In genomic region chr5:171314728-171315385, GRCh38 we compare ENCODE assay signal across 10 cellular contexts. TPM values are rescaled to one million over a fixed set of nuclear protein-coding genes. Genes with fewer than 3 reads are reported as not detected.
DNase-seq lines count a peak whose midpoint lies in the region; ATAC-seq and TF ChIP-seq lines count a peak whose summit lies in the region.
"Had no signal": no experiment of that assay in that cellular context is flagged by ENCODE, and none has a peak within 500 bp of the region (broad histone marks: within the 10 kb centered on the region; RNA-seq: fewer than 3 reads in every experiment).

No MANE protein-coding gene starts in this region.

- no peaks in the 10 kb centered on the region for H3K79me2 ChIP-seq in ACC112 (ENCODE audit: control insufficient read depth, insufficient read depth, low read length, unreplicated experiment)

- H3K9me3 Mint-ChIP-seq in osteocyte (ENCODE audit: unreplicated experiment) = no peaks in the 10 kb centered on the region

- WGBS in esophagus muscularis mucosa = 10% methylated on average over 8 of the region's 53 CpGs

- no peak overlapping the region for H3K27ac Mint-ChIP-seq in osteocyte (ENCODE audit: unreplicated experiment)

- TF ChIP-seq CTCF in esophagus muscularis mucosa (IDR thresholded peaks at IDR 0.05) (no peak), osteocyte (IDR thresholded peaks at IDR 0.05) (no peak)

- H3K4me3 Mint-ChIP-seq in osteocyte (ENCODE audit: unreplicated experiment) = peak overlapping the region; percentile 38

- peaks cover 80% of the 10 kb centered on the region for H3K27me3 Mint-ChIP-seq in osteocyte (ENCODE audit: unreplicated experiment)

- ATAC-seq in esophagus mucosa = no peak

- H3K27me3 ChIP-seq in ACC112 (ENCODE audit: insufficient read depth, low read length) = peaks cover 97% of the 10 kb centered on the region
- H3K27me3 ChIP-seq in H7 (ENCODE audit: control insufficient read depth, insufficient read depth, low read length) = peaks cover 100% of the 10 kb centered on the region
- H3K27me3 ChIP-seq in esophagus muscularis mucosa = peaks cover 17 to 100% (median 88%) of the 10 kb centered on the region in 4 donors

- intact Hi-C loops in esophagus muscularis mucosa (cut with DNase I) = no loop called here

- no peaks in the 10 kb centered on the region for H3K36me3 Mint-ChIP-seq in osteocyte (ENCODE audit: unreplicated experiment)

- peaks cover 3% of the 10 kb centered on the region for H3K4me1 ChIP-seq in ACC112 (ENCODE audit: control insufficient read depth, insufficient read depth, low read length, unreplicated experiment)
- H3K4me1 ChIP-seq in esophagus muscularis mucosa = peaks cover 48 to 80% (median 69%) of the 10 kb centered on the region in 4 donors

- H3K4me3 ChIP-seq in ACC112 (ENCODE audit: low read depth, low read length) (peak overlapping the region; percentile 55), H7 (ENCODE audit: insufficient read depth, low read depth, low read length) (no peak overlapping the region; the same call in 1 of the 2 replicates), esophagus muscularis mucosa (peak overlapping the region; percentile 17 to 37 (median 34))

- no peak for TF ChIP-seq POLR2A in esophagus muscularis mucosa (IDR thresholded peaks at IDR 0.05; ENCODE audit: low read depth)

- H3K27ac ChIP-seq in ACC112 (ENCODE audit: low read depth, low read length) (no peak overlapping the region), esophagus muscularis mucosa (replicated peaks in 1 of 4) (no peak overlapping the region)

- H3K36me3 ChIP-seq in ACC112 (ENCODE audit: insufficient read depth, low read length) (no peaks in the 10 kb centered on the region), H7 (replicated peaks; ENCODE audit: control insufficient read depth, insufficient read depth, low read length) (no peaks in the 10 kb centered on the region), esophagus muscularis mucosa (no peaks in the 10 kb centered on the region)

- H3K9me3 ChIP-seq in esophagus muscularis mucosa = no peaks in the 10 kb centered on the region

- H3K4me1 Mint-ChIP-seq in osteocyte (ENCODE audit: unreplicated experiment) = peaks cover 37% of the 10 kb centered on the region

- H2AFZ ChIP-seq in ACC112 (ENCODE audit: low read length, unreplicated experiment) = no peak overlapping the region

- no peak for TF ChIP-seq EP300 in esophagus muscularis mucosa (IDR thresholded peaks at IDR 0.05)

- DNase-seq in H7 (peak; percentile 72), esophagus muscularis mucosa (ENCODE audit: extremely low spot score) (no peak), osteocyte (ENCODE audit: extremely low spot score, unreplicated experiment) (no peak), SKM-1 (lab: John Stamatoyannopoulos, UW; ENCODE audit: unreplicated experiment) (no peak), DMS79 (lab: John Stamatoyannopoulos, UW) (no peak), occipital lobe (lab: John Stamatoyannopoulos, UW) (no peak)
- DNase-seq: activated CD4-positive, alpha-beta T cell treated with anti-CD3 and anti-CD28 coated beads for 48 hours; DMS79 treated with DMSO at 0.1 percent for 48 hours had no signal

RNA-seq across cellular contexts. Expression of gene TLX3, which starts 5.8 kb away (rescaled TPM):
- total RNA-seq in H7 (2014; rRNA removed; shearing (Covaris generic)) = not detected in 2 replicates
- total RNA-seq in esophagus muscularis mucosa (not detected), osteocyte (not detected in 2 replicates), esophagus mucosa (not detected), occipital lobe (not detected)
